ENCODE assay signal across 1 cellular context in genomic region chr17:14201087-14201486, GRCh38.
TF ChIP-seq lines count a peak whose summit lies in the region.

No MANE protein-coding gene starts in this region.

TF ChIP-seq in IMR-90, 13 proteins besides CTCF, POLR2A, EP300 and RAD21:
- TF ChIP-seq RCOR1 (IDR thresholded peaks at IDR 0.05; ENCODE audit: insufficient replicate concordance, low read length) = no peak
- no peak for TF ChIP-seq FOS (IDR thresholded peaks at IDR 0.05; ENCODE audit: low read depth, low read length)
- TF ChIP-seq NFE2L2 (IDR thresholded peaks at IDR 0.05; ENCODE audit: low read depth, low read length) = no peak
- TF ChIP-seq RFX5 (IDR thresholded peaks at IDR 0.05; ENCODE audit: low read depth, low read length) = no peak
- TF ChIP-seq CHD1 (IDR thresholded peaks at IDR 0.05; ENCODE audit: low read depth, low read length) = no peak
- TF ChIP-seq MAFK (IDR thresholded peaks at IDR 0.05; ENCODE audit: low read depth, low read length) = no peak
